ENCODE assay signal across 9 cellular contexts in the genomic region with DNA sequence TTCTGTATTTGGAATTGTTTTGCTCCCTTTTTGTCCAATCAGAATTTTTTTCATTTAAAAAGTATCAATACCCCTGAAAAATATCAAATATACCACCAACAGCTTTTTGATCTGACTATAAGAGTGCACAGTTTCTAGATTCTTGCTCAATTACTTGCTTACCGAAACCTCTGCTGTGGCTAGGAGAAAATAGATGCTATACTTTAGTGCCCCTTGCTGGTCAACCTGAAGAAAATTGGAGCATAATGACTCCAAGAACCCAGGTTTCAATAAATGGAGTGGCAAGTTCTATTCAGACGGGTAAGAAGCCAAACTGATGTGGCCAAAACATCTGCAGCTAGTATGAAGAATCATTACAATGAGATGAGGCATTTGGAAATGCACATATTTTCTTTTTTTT.
DNase-seq lines count a peak whose midpoint lies in the region; ATAC-seq, FAIRE-seq and TF ChIP-seq lines count a peak whose summit lies in the region.
"Had no signal": no experiment of that assay in that cellular context is flagged by ENCODE, and none has a peak within 500 bp of the region (broad histone marks: within the 10 kb centered on the region; RNA-seq: fewer than 3 reads in every experiment).

No MANE protein-coding gene starts in this region.

- H3K4ac ChIP-seq in H1 (replicated peaks; ENCODE audit: insufficient read length, low read depth, low read length): no peak overlapping the region

- H3K36me3 ChIP-seq in H1 (ENCODE audit: control insufficient read depth in 2 of 4, insufficient read depth in 4 of 4, low read length in 3 of 4) (no peaks in the 10 kb centered on the region), osteoblast (ENCODE audit: insufficient read depth, low read length) (no peaks in the 10 kb centered on the region)

- H3K4me1 ChIP-seq in H1 (replicated peaks in 1 of 4; ENCODE audit: control insufficient read depth in 3 of 4, insufficient read depth in 4 of 4, low read length in 3 of 4): no peaks in the 10 kb centered on the region
- H3K4me1 ChIP-seq in osteoblast (ENCODE audit: insufficient read depth, low read length): peaks cover 8% of the 10 kb centered on the region

- DNase-seq in DMS53 (lab: John Stamatoyannopoulos, UW) (peak; percentile 35), DMS53 treated with DMSO at 0.1 percent for 48 hours (lab: John Stamatoyannopoulos, UW; ENCODE audit: unreplicated experiment) (no peak), NCI-H2227 treated with DMSO at 0.1 percent for 48 hours (lab: John Stamatoyannopoulos, UW) (peak; percentile 42), H1 (ENCODE audit: low read depth in 1 of 2, low spot score in 2 of 2) (no peak), osteoblast (ENCODE audit: insufficient read length, low spot score, missing footprints) (peak; percentile 57), NCI-H2107 treated with DMSO at 0.1 percent for 48 hours (lab: John Stamatoyannopoulos, UW; ENCODE audit: unreplicated experiment) (no peak)
- DNase-seq in activated naive CD4-positive, alpha-beta T cell treated with anti-CD3 and anti-CD28 coated beads, Interleukin-2, amount 50 U/mL, for 72 hours (ENCODE audit: low spot score in 2 of 2): no peak

- H4K5ac ChIP-seq in H1 (ENCODE audit: insufficient read length, low read depth, low read length): no peak overlapping the region

- no peak for ATAC-seq in GM18867 (IDR thresholded peaks at IDR 0.05; ENCODE audit: unreplicated experiment)
- ATAC-seq in activated naive CD4-positive, alpha-beta T cell treated with anti-CD3 and anti-CD28 coated beads, Interleukin-2, amount 50 U/mL, for 72 hours: no peak

- H4K91ac ChIP-seq in H1 (replicated peaks; ENCODE audit: insufficient read length, low read length): no peak overlapping the region

- H2BK15ac ChIP-seq in H1 (ENCODE audit: low read length): no peak overlapping the region

- no peak overlapping the region for H3K56ac ChIP-seq in H1 (replicated peaks; ENCODE audit: insufficient read length, low read depth, low read length)

- H3K23ac ChIP-seq in H1 (ENCODE audit: insufficient read length): no peak overlapping the region

- FAIRE-seq in H1 (lab: Jason Lieb, UNC): peak; percentile 36

- no peak for TF ChIP-seq POLR2A in H1 (IDR thresholded peaks at IDR 0.05; ENCODE audit: control extremely low read depth in 1 of 2, low read depth in 2 of 2, low read length in 2 of 2)

- no peak overlapping the region for H2AK5ac ChIP-seq in H1 (ENCODE audit: low read depth, low read length)

- no peak for TF ChIP-seq EP300 in H1 (IDR thresholded peaks at IDR 0.05; ENCODE audit: borderline replicate concordance in 1 of 2, low read depth in 2 of 2, low read length in 2 of 2)

- H2BK12ac ChIP-seq in H1 (ENCODE audit: low read depth, low read length): no peak overlapping the region

- peak; percentile 68 to 79 for TF ChIP-seq RAD21 in H1 (IDR thresholded peaks at IDR 0.05 in 1 of 2, conservative IDR thresholded peaks at IDR 0.05 in 1 of 2; ENCODE audit: low read depth in 2 of 2, low read length in 2 of 2)

- no peak overlapping the region for H4K8ac ChIP-seq in H1 (ENCODE audit: extremely low read depth, insufficient read depth, low read length)

- POLR2A ChIA-PET in H1 (lab: Charles Lee; ENCODE audit: partially characterized antibody): no interaction called here

- H3K79me2 ChIP-seq in H1 (ENCODE audit: control insufficient read depth in 1 of 2, insufficient read depth in 2 of 2, low read length in 2 of 2) (no peaks in the 10 kb centered on the region), osteoblast (ENCODE audit: insufficient read depth, low read length) (no peaks in the 10 kb centered on the region)

- no peak overlapping the region for H3K9ac ChIP-seq in H1 (replicated peaks in 1 of 4; ENCODE audit: extremely low read depth in 1 of 4, low read depth in 3 of 4, low read length in 3 of 4)

- H3K27me3 ChIP-seq in H1 (replicated peaks in 1 of 4; ENCODE audit: control insufficient read depth in 3 of 4, extremely low read depth in 1 of 4, insufficient read depth in 3 of 4, low read length in 3 of 4) (no peaks in the 10 kb centered on the region), osteoblast (ENCODE audit: insufficient read depth, low read length) (no peaks in the 10 kb centered on the region)

- no peak overlapping the region for H3K27ac ChIP-seq in H1 (ENCODE audit: low read depth, low read length)
- H3K27ac ChIP-seq in osteoblast (ENCODE audit: low read depth, low read length): peak overlapping the region; percentile 19
- H3K27ac ChIP-seq: 22Rv1 had no signal

- H2AFZ ChIP-seq in H1 (ENCODE audit: low read length) (no peak overlapping the region), osteoblast (ENCODE audit: low read length) (no peak overlapping the region)

- CTCF ChIA-PET in H1 (lab: Charles Lee; ENCODE audit: partially characterized antibody): interaction anchor here (0.6 to 3.7 kb wide), 13 partner anchors 10 to 744 kb away, joined by 3 to 25 read pairs (median 5); no protein-coding TSS in a partner anchor

- H3K18ac ChIP-seq in H1 (ENCODE audit: extremely low read depth, low read length): no peak overlapping the region

- no peaks in the 10 kb centered on the region for H3K9me3 Mint-ChIP-seq in activated naive CD4-positive, alpha-beta T cell treated with anti-CD3 and anti-CD28 coated beads, Interleukin-2, amount 50 U/mL, for 72 hours

- WGBS in H1 (ENCODE audit: extremely low coverage in 1 of 2, insufficient coverage in 1 of 2, insufficient read length in 1 of 2, insufficient replicate concordance in 2 of 2, low coverage in 1 of 2, low lambda C conversion rate in 2 of 2, missing lambda C conversion rate in 1 of 2), 2 experiments: 87% methylated on average over 2 of the region's 2 CpGs; no CpG with 5 or more reads in 1 of the 2 experiments

- no peak overlapping the region for H2BK120ac ChIP-seq in H1 (replicated peaks; ENCODE audit: low read depth, low read length)

- H3K9me3 ChIP-seq in H1 (ENCODE audit: insufficient read depth in 2 of 2, low read depth in 1 of 2, low read length in 1 of 2): no peaks in the 10 kb centered on the region
- no peaks in the 10 kb centered on the region for H3K9me3 ChIP-seq in osteoblast (ENCODE audit: low read depth, low read length)

- no peaks in the 10 kb centered on the region for H3K23me2 ChIP-seq in H1 (ENCODE audit: low read depth, low read length)

- H3K4me3 ChIP-seq in H1 (ENCODE audit: extremely low read depth in 1 of 4, insufficient read depth in 2 of 4, low read depth in 3 of 4, low read length in 4 of 4) (no peak overlapping the region), osteoblast (ENCODE audit: insufficient read depth, low read length) (no peak overlapping the region)

- H2BK20ac ChIP-seq in H1 (ENCODE audit: low read length): no peak overlapping the region

- H3K4me2 ChIP-seq in H1 (ENCODE audit: insufficient read depth in 1 of 2, low read depth in 2 of 2, low read length in 2 of 2): no peak overlapping the region
- no peak overlapping the region for H3K4me2 ChIP-seq in osteoblast (ENCODE audit: insufficient read depth, low read length)

- no peak overlapping the region for H3K14ac ChIP-seq in H1 (ENCODE audit: insufficient read length)

- no peaks in the 10 kb centered on the region for H3K36me3 Mint-ChIP-seq in activated naive CD4-positive, alpha-beta T cell treated with anti-CD3 and anti-CD28 coated beads, Interleukin-2, amount 50 U/mL, for 72 hours

- H3K79me1 ChIP-seq in H1 (ENCODE audit: low read depth, low read length): no peaks in the 10 kb centered on the region

- H2BK5ac ChIP-seq in H1 (ENCODE audit: low read depth, low read length): no peak overlapping the region

- TF ChIP-seq CTCF in H1 (IDR thresholded peaks at IDR 0.05; ENCODE audit: control extremely low read depth in 1 of 3, insufficient read depth in 1 of 3, low read depth in 1 of 3, low read length in 3 of 3) (peak in 2 of 3 experiments; percentile 42 to 48; a peak in 3 of 4 replicates), osteoblast (IDR thresholded peaks at IDR 0.05; ENCODE audit: extremely low read depth, low read depth, low read length) (peak; percentile 60)

- H3K27ac Mint-ChIP-seq in activated naive CD4-positive, alpha-beta T cell treated with anti-CD3 and anti-CD28 coated beads, Interleukin-2, amount 50 U/mL, for 72 hours: no peak overlapping the region

- H4K20me1 ChIP-seq in H1 (replicated peaks in 1 of 2; ENCODE audit: control insufficient read depth in 1 of 2, insufficient read depth in 2 of 2, low read length in 2 of 2) (no peaks in the 10 kb centered on the region), osteoblast (ENCODE audit: insufficient read depth, low read length) (no peaks in the 10 kb centered on the region)

TF ChIP-seq in H1, 55 proteins besides CTCF, POLR2A, EP300 and RAD21:
- no peak for TF ChIP-seq TAF1 (IDR thresholded peaks at IDR 0.05; ENCODE audit: low read depth, low read length)
- TF ChIP-seq EGR1 (IDR thresholded peaks at IDR 0.05; ENCODE audit: borderline replicate concordance, low read depth, low read length): no peak
- no peak for TF ChIP-seq RXRA (IDR thresholded peaks at IDR 0.05; ENCODE audit: insufficient read depth, low read depth, low read length)
- TF ChIP-seq, protein P1, sequence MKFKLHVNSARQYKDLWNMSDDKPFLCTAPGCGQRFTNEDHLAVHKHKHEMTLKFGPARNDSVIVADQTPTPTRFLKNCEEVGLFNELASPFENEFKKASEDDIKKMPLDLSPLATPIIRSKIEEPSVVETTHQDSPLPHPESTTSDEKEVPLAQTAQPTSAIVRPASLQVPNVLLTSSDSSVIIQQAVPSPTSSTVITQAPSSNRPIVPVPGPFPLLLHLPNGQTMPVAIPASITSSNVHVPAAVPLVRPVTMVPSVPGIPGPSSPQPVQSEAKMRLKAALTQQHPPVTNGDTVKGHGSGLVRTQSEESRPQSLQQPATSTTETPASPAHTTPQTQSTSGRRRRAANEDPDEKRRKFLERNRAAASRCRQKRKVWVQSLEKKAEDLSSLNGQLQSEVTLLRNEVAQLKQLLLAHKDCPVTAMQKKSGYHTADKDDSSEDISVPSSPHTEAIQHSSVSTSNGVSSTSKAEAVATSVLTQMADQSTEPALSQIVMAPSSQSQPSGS (IDR thresholded peaks at IDR 0.05; ENCODE audit: low read length): no peak
- no peak for TF ChIP-seq CBX5 (IDR thresholded peaks at IDR 0.05; ENCODE audit: low read depth, low read length)
- no peak for TF ChIP-seq BACH1 (IDR thresholded peaks at IDR 0.05; ENCODE audit: low read length)
- TF ChIP-seq, protein P2, sequence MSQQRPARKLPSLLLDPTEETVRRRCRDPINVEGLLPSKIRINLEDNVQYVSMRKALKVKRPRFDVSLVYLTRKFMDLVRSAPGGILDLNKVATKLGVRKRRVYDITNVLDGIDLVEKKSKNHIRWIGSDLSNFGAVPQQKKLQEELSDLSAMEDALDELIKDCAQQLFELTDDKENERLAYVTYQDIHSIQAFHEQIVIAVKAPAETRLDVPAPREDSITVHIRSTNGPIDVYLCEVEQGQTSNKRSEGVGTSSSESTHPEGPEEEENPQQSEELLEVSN (IDR thresholded peaks at IDR 0.05): no peak
- TF ChIP-seq CEBPB (IDR thresholded peaks at IDR 0.05; ENCODE audit: low read depth, low read length): no peak
- TF ChIP-seq YY1 (IDR thresholded peaks at IDR 0.05; ENCODE audit: low read depth, low read length): no peak
- TF ChIP-seq TBP (IDR thresholded peaks at IDR 0.05; ENCODE audit: low read depth, low read length): no peak
- TF ChIP-seq EZH2 (IDR thresholded peaks at IDR 0.05; ENCODE audit: low read depth, low read length, severe bottlenecking): no peak

Comparison
In these comparisons a context has a peak if more than half of its experiments do, and no peak if none do; other contexts are left out.
1. DNase-seq: peak in DMS53 (single experiment), NCI-H2227 treated with DMSO at 0.1 percent for 48 hours (single experiment) and osteoblast (single experiment); none in DMS53 treated with DMSO at 0.1 percent for 48 hours (single experiment), H1 (0 of 2), NCI-H2107 treated with DMSO at 0.1 percent for 48 hours (single experiment) and activated naive CD4-positive, alpha-beta T cell treated with anti-CD3 and anti-CD28 coated beads, Interleukin-2, amount 50 U/mL, for 72 hours (0 of 2).